ENCODE assay signal across 8 cellular contexts in genomic region chr12:62813031-62813829, GRCh38.
DNase-seq lines count a peak whose midpoint lies in the region; ATAC-seq and TF ChIP-seq lines count a peak whose summit lies in the region.

No MANE protein-coding gene starts in this region.

- H3K27me3 Mint-ChIP-seq in activated T-cell treated with anti-CD3 and anti-CD28 coated beads, Interleukin-2, amount 50 U/mL, for 4 hours (ENCODE audit: low read depth) = peaks cover 11% of the 10 kb centered on the region

- no peak overlapping the region for H3K18ac ChIP-seq in neuronal stem cell (ENCODE audit: low read length)

- WGBS in neuronal stem cell (ENCODE audit: extremely low coverage in 2 of 2, insufficient read length in 2 of 2, insufficient replicate concordance in 1 of 2), 2 donors = no CpG with 5 or more reads among the region's 18 CpGs

- DNase-seq in DND-41 = peak; percentile 62
- peak; percentile 80 for DNase-seq in NCI-H2107 (lab: John Stamatoyannopoulos, UW)
- DNase-seq in activated T-cell treated with anti-CD3 and anti-CD28 coated beads, Interleukin-2, amount 50 U/mL, for 4 hours = peak; percentile 13
- DNase-seq in fibroblast of the conjunctiva (ENCODE audit: low read depth) = peak; percentile 64
- peak; percentile 62 for DNase-seq in neuronal stem cell (ENCODE audit: low spot score)
- DNase-seq in ureter (ENCODE audit: low spot score) = peak; percentile 60
- DNase-seq in COR-L47 (lab: John Stamatoyannopoulos, UW) = no peak

- no peak overlapping the region for H3K23ac ChIP-seq in neuronal stem cell (ENCODE audit: low read depth, low read length, poor library complexity)

- peak overlapping the region; percentile 62 for H3K27ac ChIP-seq in DND-41 (ENCODE audit: low read length)
- H3K27ac ChIP-seq in neuronal stem cell (replicated peaks; ENCODE audit: low read length) = no peak overlapping the region

- H2AFZ ChIP-seq in DND-41 (ENCODE audit: low read depth, low read length) (peak overlapping the region; percentile 42), neuronal stem cell (ENCODE audit: low read length) (peak overlapping the region; percentile 79)

- H4K8ac ChIP-seq in neuronal stem cell (ENCODE audit: low read depth, low read length) = no peak overlapping the region

- H3K4me3 ChIP-seq in DND-41 (ENCODE audit: low read depth in 1 of 2, low read length in 2 of 2) = peak overlapping the region in 1 of 2 experiments; percentile 38; a peak in 1 of 4 replicates
- H3K4me3 ChIP-seq in neuronal stem cell (ENCODE audit: low read length in 2 of 2) = no peak overlapping the region

- H3K36me3 ChIP-seq in DND-41 (ENCODE audit: insufficient read depth, low read length) (no peaks in the 10 kb centered on the region), neuronal stem cell (replicated peaks in 1 of 2; ENCODE audit: control insufficient read depth in 2 of 2, insufficient read depth in 2 of 2, low read length in 2 of 2) (no peaks in the 10 kb centered on the region)

- H2BK12ac ChIP-seq in neuronal stem cell (ENCODE audit: low read length) = no peak overlapping the region

- H3K36me3 Mint-ChIP-seq in activated T-cell treated with anti-CD3 and anti-CD28 coated beads, Interleukin-2, amount 50 U/mL, for 4 hours (ENCODE audit: insufficient read depth) = no peaks in the 10 kb centered on the region

- no peak overlapping the region for H2BK120ac ChIP-seq in neuronal stem cell (ENCODE audit: low read depth, low read length)

- no peaks in the 10 kb centered on the region for H3K79me2 ChIP-seq in DND-41 (ENCODE audit: insufficient read depth, low read length)

- H2BK5ac ChIP-seq in neuronal stem cell (ENCODE audit: low read length) = no peak overlapping the region

- peak; percentile 78 for TF ChIP-seq CTCF in DND-41 (IDR thresholded peaks at IDR 0.05; ENCODE audit: borderline replicate concordance, extremely low read depth, low read length, poor library complexity, severe bottlenecking)

- H3K14ac ChIP-seq in neuronal stem cell (ENCODE audit: low read length) = no peak overlapping the region

- H3K4me2 ChIP-seq in DND-41 (ENCODE audit: insufficient read depth, low read length) = peak overlapping the region; percentile 56
- peak overlapping the region; percentile 21 for H3K4me2 ChIP-seq in neuronal stem cell (ENCODE audit: insufficient read depth, low read length, poor library complexity, severe bottlenecking)

- no peaks in the 10 kb centered on the region for H3K27me3 ChIP-seq in DND-41 (ENCODE audit: insufficient read depth, low read length, poor library complexity)
- H3K27me3 ChIP-seq in neuronal stem cell (ENCODE audit: control insufficient read depth in 3 of 3, insufficient read depth in 3 of 3, low read depth in 1 of 3, low read length in 3 of 3) = no peaks in the 10 kb centered on the region

- no peaks in the 10 kb centered on the region for H4K20me1 ChIP-seq in DND-41 (ENCODE audit: insufficient read depth, low read length)

- peak; percentile 86 for ATAC-seq in DND-41 (ENCODE audit: insufficient read depth, low read depth)
- peak; percentile 70 for ATAC-seq in GM21528 (IDR thresholded peaks at IDR 0.05; ENCODE audit: low FRiP score, unreplicated experiment)
- peak; percentile 34 to 55 for ATAC-seq in activated T-cell treated with anti-CD3 and anti-CD28 coated beads, Interleukin-2, amount 50 U/mL, for 4 hours

- H3K4ac ChIP-seq in neuronal stem cell (ENCODE audit: low read length) = no peak overlapping the region

- H3K9me3 ChIP-seq in DND-41 (ENCODE audit: insufficient read depth, low read length, severe bottlenecking) = no peaks in the 10 kb centered on the region
- peaks cover 0 to 3% of the 10 kb centered on the region in 2 donors for H3K9me3 ChIP-seq in neuronal stem cell (replicated peaks in 1 of 2; ENCODE audit: control insufficient read depth in 2 of 2, insufficient read depth in 1 of 2, low read depth in 1 of 2, low read length in 2 of 2)

- peak overlapping the region; percentile 2; the same call in 1 of the 2 replicates for H3K9ac ChIP-seq in DND-41 (ENCODE audit: low read depth, low read length)
- no peak overlapping the region for H3K9ac ChIP-seq in neuronal stem cell (ENCODE audit: low read depth, low read length, poor library complexity)

- no peaks in the 10 kb centered on the region for H3K9me3 Mint-ChIP-seq in activated T-cell treated with anti-CD3 and anti-CD28 coated beads, Interleukin-2, amount 50 U/mL, for 4 hours

- H2AK5ac ChIP-seq in neuronal stem cell (ENCODE audit: low read depth, low read length) = no peak overlapping the region

- no peak overlapping the region for H4K91ac ChIP-seq in neuronal stem cell (ENCODE audit: low read depth, low read length, poor library complexity)

- H3K79me1 ChIP-seq in neuronal stem cell (ENCODE audit: low read depth, low read length) = no peaks in the 10 kb centered on the region

- no peak overlapping the region for H3K4me3 Mint-ChIP-seq in activated T-cell treated with anti-CD3 and anti-CD28 coated beads, Interleukin-2, amount 50 U/mL, for 4 hours

- H3K4me1 Mint-ChIP-seq in activated T-cell treated with anti-CD3 and anti-CD28 coated beads, Interleukin-2, amount 50 U/mL, for 4 hours (ENCODE audit: low read depth) = peaks cover 7% of the 10 kb centered on the region

- no peak overlapping the region for H2BK15ac ChIP-seq in neuronal stem cell (ENCODE audit: low read length)

- peaks cover 32% of the 10 kb centered on the region for H3K4me1 ChIP-seq in DND-41 (ENCODE audit: insufficient read depth, low read length)
- peaks cover 0 to 8% of the 10 kb centered on the region in 2 donors for H3K4me1 ChIP-seq in neuronal stem cell (ENCODE audit: control insufficient read depth in 2 of 2, insufficient read depth in 1 of 2, low read depth in 1 of 2, low read length in 2 of 2)
